In the genomic region with DNA sequence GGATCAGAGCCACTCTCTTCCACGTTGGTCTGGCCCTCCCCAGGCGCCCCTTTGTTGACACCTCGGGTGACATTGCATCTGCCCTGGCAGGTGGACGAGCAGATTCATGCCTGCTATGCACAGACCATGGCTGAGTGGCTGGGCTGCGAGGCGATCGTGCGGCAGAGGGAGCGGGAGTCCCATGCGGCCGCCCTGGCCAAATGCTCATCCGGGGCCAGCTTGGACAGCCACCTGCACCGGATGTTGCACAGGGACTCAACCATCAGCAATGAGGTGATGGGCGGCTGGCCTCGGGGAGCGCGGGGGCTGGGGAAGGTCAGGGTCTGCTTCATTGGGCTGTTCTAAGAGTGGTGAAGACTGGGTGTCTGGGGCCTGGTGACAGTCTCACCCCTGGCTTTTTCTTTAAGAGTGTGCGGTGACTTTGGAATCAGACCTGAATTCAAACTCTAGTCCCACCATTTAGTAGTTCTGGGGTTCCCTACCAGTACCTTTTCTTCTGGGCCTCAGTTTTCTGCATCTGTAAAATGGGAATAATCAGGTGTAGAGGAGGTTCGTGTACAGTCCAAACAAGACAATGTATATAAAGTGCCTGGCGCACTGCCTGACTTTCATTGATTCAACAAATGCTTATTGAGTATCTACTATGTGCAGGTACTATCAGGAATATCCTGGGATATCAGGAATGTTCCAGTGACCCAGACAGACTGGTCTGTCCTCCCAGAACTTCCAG, we compare ENCODE assay signal across 12 cellular contexts. TPM values are rescaled to one million over a fixed set of nuclear protein-coding genes. Genes with fewer than 3 reads are reported as not detected.
A peak's percentile ranks its signal among the peaks of the same experiment; 100 is the strongest.
DNase-seq lines count a peak whose midpoint lies in the region; ATAC-seq and TF ChIP-seq lines count a peak whose summit lies in the region.
"Had no signal": no experiment of that assay in that cellular context is flagged by ENCODE, and none has a peak within 500 bp of the region (broad histone marks: within the 10 kb centered on the region; RNA-seq: fewer than 3 reads in every experiment).

No MANE protein-coding gene starts in this region.

- TF ChIP-seq POLR2A in gastroesophageal sphincter (IDR thresholded peaks at IDR 0.05) (no peak), sigmoid colon (IDR thresholded peaks at IDR 0.05) (no peak)

- no peaks in the 10 kb centered on the region for H3K9me3 ChIP-seq in gastroesophageal sphincter
- H3K9me3 ChIP-seq in sigmoid colon: no peaks in the 10 kb centered on the region
- no peaks in the 10 kb centered on the region for H3K9me3 ChIP-seq in effector memory CD4-positive, alpha-beta T cell (ENCODE audit: control insufficient read depth, low read length)

- TF ChIP-seq EP300 in gastroesophageal sphincter (IDR thresholded peaks at IDR 0.05) (no peak), sigmoid colon (IDR thresholded peaks at IDR 0.05) (no peak)

- H3K4me3 ChIP-seq in gastroesophageal sphincter (no peak overlapping the region), sigmoid colon (no peak overlapping the region)
- H3K4me3 ChIP-seq in effector memory CD4-positive, alpha-beta T cell (ENCODE audit: insufficient read depth, low read depth, low read length, poor library complexity, severe bottlenecking): no peak overlapping the region

- no peak for TF ChIP-seq CTCF in C4-2B (conservative IDR thresholded peaks at IDR 0.05)
- TF ChIP-seq CTCF in VCaP (conservative IDR thresholded peaks at IDR 0.05): no peak
- no peak for TF ChIP-seq CTCF in gastroesophageal sphincter (IDR thresholded peaks at IDR 0.05)
- no peak for TF ChIP-seq CTCF in sigmoid colon (IDR thresholded peaks at IDR 0.05)

- WGBS in gastroesophageal sphincter (ENCODE audit: low coverage in 1 of 2), 2 donors: 94 to 100% methylated on average over 1 to 10 of the region's 20 CpGs
- 88 to 91% methylated on average over 20 of the region's 20 CpGs for WGBS in sigmoid colon, 2 donors

- no peak for ATAC-seq in gastroesophageal sphincter
- no peak for ATAC-seq in HG03469 (IDR thresholded peaks at IDR 0.05; ENCODE audit: unreplicated experiment)
- ATAC-seq in HG03135 (IDR thresholded peaks at IDR 0.05; ENCODE audit: unreplicated experiment): no peak

- H3K36me3 ChIP-seq in gastroesophageal sphincter (peaks cover 0 to 9% of the 10 kb centered on the region in 2 donors), sigmoid colon (peaks cover 0 to 5% (median 0%) of the 10 kb centered on the region in 4 donors)
- no peaks in the 10 kb centered on the region for H3K36me3 ChIP-seq in effector memory CD4-positive, alpha-beta T cell (ENCODE audit: control insufficient read depth, insufficient read depth, low read length)

- peak overlapping the region; percentile 86 for H3K27ac ChIP-seq in C4-2B
- peak overlapping the region; percentile 92 for H3K27ac ChIP-seq in VCaP
- H3K27ac ChIP-seq in gastroesophageal sphincter: peak overlapping the region; percentile 81 to 91 (median 82)
- H3K27ac ChIP-seq in sigmoid colon: peak overlapping the region; percentile 72 to 84 (median 80)
- no peak overlapping the region for H3K27ac ChIP-seq in effector memory CD4-positive, alpha-beta T cell (ENCODE audit: insufficient read depth, low read length, poor library complexity, severe bottlenecking)

- intact Hi-C loops in sigmoid colon (cut with DNase I): loop anchor here (2.0 kb wide), 1 partner anchor 59 kb away; the partner anchor contains the start of gene KIAA1671

- H3K27me3 ChIP-seq in gastroesophageal sphincter (no peaks in the 10 kb centered on the region), sigmoid colon (no peaks in the 10 kb centered on the region)
- no peaks in the 10 kb centered on the region for H3K27me3 ChIP-seq in effector memory CD4-positive, alpha-beta T cell (replicated peaks; ENCODE audit: control insufficient read depth, insufficient read depth, low read length, poor library complexity, severe bottlenecking)

- H3K4me1 ChIP-seq in gastroesophageal sphincter (peaks cover 0 to 22% (median 13%) of the 10 kb centered on the region in 3 donors), sigmoid colon (peaks cover 0 to 18% (median 17%) of the 10 kb centered on the region in 4 donors)
- no peaks in the 10 kb centered on the region for H3K4me1 ChIP-seq in effector memory CD4-positive, alpha-beta T cell (ENCODE audit: control insufficient read depth, insufficient read depth, low read length, poor library complexity, severe bottlenecking)

- DNase-seq in sigmoid colon: no peak
- no peak for DNase-seq in effector memory CD4-positive, alpha-beta T cell
- DNase-seq in NK-92 treated with Interleukin-12 subunit alpha and Interleukin-12 subunit beta, amount 100 ng/mL, for 24 hours (lab: John Stamatoyannopoulos, UW): no peak
- DNase-seq: activated naive CD8-positive, alpha-beta T cell treated with anti-CD3 and anti-CD28 coated beads for 36 hours; activated T-cell treated with anti-CD3 and anti-CD28 coated beads for 4 hours; T-helper 1 cell had no signal

RNA-seq across cellular contexts. Expression of gene LHFPL7, which starts 53.0 kb away (rescaled TPM):
- 1 to 10 TPM in 1 of 4 donors, not detected in 3; 2.9 TPM for total RNA-seq in gastroesophageal sphincter
- total RNA-seq in sigmoid colon: not detected
- polyA plus RNA-seq in sigmoid colon: not detected
- total RNA-seq: activated naive CD8-positive, alpha-beta T cell treated with anti-CD3 and anti-CD28 coated beads for 36 hours; osteocyte had no signal

RNA-seq across cellular contexts. Expression of gene KIAA1671, which starts 59.0 kb away (rescaled TPM):
- 10 to 100 TPM; 20.9 to 41.8 (median 28.4) TPM for total RNA-seq in gastroesophageal sphincter
- 10 to 100 TPM in 1 of 4 donors, 1 to 10 TPM in 3; 6.3 to 18.8 (median 7.6) TPM for total RNA-seq in sigmoid colon
- polyA plus RNA-seq in sigmoid colon: 10 to 100 TPM; 10.2 to 34.2 (median 16.4) TPM
